1 cellular context compared by ENCODE assay signal in genomic region chr19:49876422-49877019, GRCh38.
TF ChIP-seq lines count a peak whose summit lies in the region.

No MANE protein-coding gene starts in this region.

TF ChIP-seq in HepG2, 621 proteins besides CTCF, POLR2A, EP300 and RAD21 (continued from another document):
- TF ChIP-seq TFDP2 (CRISPR knock-in tag; IDR thresholded peaks at IDR 0.05), result peak; percentile 37; the same call in 1 of the 2 replicates
- TF ChIP-seq TMF1 (CRISPR knock-in tag; IDR thresholded peaks at IDR 0.05; ENCODE audit: low read depth), result peak; percentile 32; the same call in 1 of the 2 replicates
- TF ChIP-seq ZBTB10 (CRISPR knock-in tag; IDR thresholded peaks at IDR 0.05; ENCODE audit: borderline replicate concordance), result peak; percentile 19; the same call in 1 of the 2 replicates
- TF ChIP-seq NCOR1 (IDR thresholded peaks at IDR 0.05; ENCODE audit: borderline replicate concordance, low read length), result no peak
- TF ChIP-seq NFATC3 (CRISPR knock-in tag; IDR thresholded peaks at IDR 0.05), result no peak; the same call in 1 of the 2 replicates
- peak; percentile 50 for TF ChIP-seq YEATS4 (CRISPR knock-in tag; IDR thresholded peaks at IDR 0.05; ENCODE audit: borderline replicate concordance)
- peak; percentile 53; the same call in 1 of the 2 replicates for TF ChIP-seq POLR2AphosphoS5 (IDR thresholded peaks at IDR 0.05; ENCODE audit: low read depth, low read length)
- peak; percentile 43 for TF ChIP-seq ZNF883 (CRISPR knock-in tag; IDR thresholded peaks at IDR 0.05; ENCODE audit: not compliant biosample characterization)
- TF ChIP-seq ZNF101 (CRISPR knock-in tag; IDR thresholded peaks at IDR 0.05; ENCODE audit: borderline replicate concordance, low read depth), result 0 out of 2 replicates have a peak, but pooled peaks have one; percentile 19
- TF ChIP-seq ZNF275 (CRISPR knock-in tag; IDR thresholded peaks at IDR 0.05; ENCODE audit: borderline replicate concordance), result peak; percentile 72; the same call in 1 of the 2 replicates
- no peak for TF ChIP-seq TEF (CRISPR knock-in tag; IDR thresholded peaks at IDR 0.05)
- peak; percentile 38; the same call in 1 of the 2 replicates for TF ChIP-seq PITX1 (CRISPR knock-in tag; IDR thresholded peaks at IDR 0.05)
- no peak; the same call in 1 of the 2 replicates for TF ChIP-seq ZNF343 (CRISPR knock-in tag; IDR thresholded peaks at IDR 0.05)
- no peak for TF ChIP-seq DMTF1 (CRISPR knock-in tag; IDR thresholded peaks at IDR 0.05)
- TF ChIP-seq PPARG (CRISPR knock-in tag; conservative IDR thresholded peaks at IDR 0.05), result 0 out of 2 replicates have a peak, but pooled peaks have one; percentile 12
- 0 out of 2 replicates have a peak, but pooled peaks have one; percentile 16 for TF ChIP-seq HIVEP1 (CRISPR knock-in tag; IDR thresholded peaks at IDR 0.05)
- peak; percentile 100 for TF ChIP-seq ZC3H13 (CRISPR knock-in tag; IDR thresholded peaks at IDR 0.05)
- no peak for TF ChIP-seq ZNF282 (IDR thresholded peaks at IDR 0.05; ENCODE audit: partially characterized antibody)
- TF ChIP-seq TCF7L2 (IDR thresholded peaks at IDR 0.05; ENCODE audit: low read depth, low read length), result no peak
- TF ChIP-seq MED1 (CRISPR knock-in tag; IDR thresholded peaks at IDR 0.05), result peak; percentile 44; the same call in 1 of the 2 replicates
- no peak; the same call in 1 of the 2 replicates for TF ChIP-seq KMT2A (CRISPR knock-in tag; IDR thresholded peaks at IDR 0.05)
- peak; percentile 84; the same call in 1 of the 2 replicates for TF ChIP-seq ZNF674 (CRISPR knock-in tag; IDR thresholded peaks at IDR 0.05; ENCODE audit: low read depth)
- TF ChIP-seq ATF7-NPFF (CRISPR knock-in tag; IDR thresholded peaks at IDR 0.05; ENCODE audit: low read depth), result no peak; the same call in 1 of the 2 replicates
- 0 out of 2 replicates have a peak, but pooled peaks have one; percentile 62 for TF ChIP-seq CHCHD3 (CRISPR knock-in tag; IDR thresholded peaks at IDR 0.05)
- 0 out of 2 replicates have a peak, but pooled peaks have one; percentile 70 for TF ChIP-seq MXD4 (CRISPR knock-in tag; IDR thresholded peaks at IDR 0.05)
- TF ChIP-seq MXD3 (CRISPR knock-in tag; IDR thresholded peaks at IDR 0.05), result peak; percentile 65; the same call in 1 of the 2 replicates
- TF ChIP-seq ZNF264 (CRISPR knock-in tag; IDR thresholded peaks at IDR 0.05), result no peak
- TF ChIP-seq ZNF546 (CRISPR knock-in tag; conservative IDR thresholded peaks at IDR 0.05), result no peak
- no peak for TF ChIP-seq GZF1 (CRISPR knock-in tag; IDR thresholded peaks at IDR 0.05)
- TF ChIP-seq AGO2 (optimal IDR thresholded peaks at IDR 0.05; ENCODE audit: low read depth, low read length), result peak; percentile 97
- TF ChIP-seq RELA (CRISPR knock-in tag; IDR thresholded peaks at IDR 0.05), result no peak
- 0 out of 2 replicates have a peak, but pooled peaks have one; percentile 59 for TF ChIP-seq BATF2 (CRISPR knock-in tag; IDR thresholded peaks at IDR 0.05)
- TF ChIP-seq ARID5B (CRISPR knock-in tag; IDR thresholded peaks at IDR 0.05), result peak; percentile 22; the same call in 1 of the 2 replicates
- TF ChIP-seq ZBTB7B (CRISPR knock-in tag; IDR thresholded peaks at IDR 0.05), result 0 out of 2 replicates have a peak, but pooled peaks have one; percentile 52
- peak; percentile 94 for TF ChIP-seq NFRKB (IDR thresholded peaks at IDR 0.05)
- no peak for TF ChIP-seq HNRNPK (IDR thresholded peaks at IDR 0.05; ENCODE audit: low read depth, low read length, poor library complexity, severe bottlenecking)
- TF ChIP-seq ZXDC (CRISPR knock-in tag; IDR thresholded peaks at IDR 0.05), result 0 out of 2 replicates have a peak, but pooled peaks have one; percentile 12
- 0 out of 2 replicates have a peak, but pooled peaks have one; percentile 23 for TF ChIP-seq RARG (CRISPR knock-in tag; IDR thresholded peaks at IDR 0.05; ENCODE audit: low read depth)
- peak; percentile 74 for TF ChIP-seq BRD4 (CRISPR knock-in tag; IDR thresholded peaks at IDR 0.05)
- TF ChIP-seq REPIN1 (CRISPR knock-in tag; IDR thresholded peaks at IDR 0.05; ENCODE audit: borderline replicate concordance, low read depth), result peak; percentile 74
- TF ChIP-seq ZNF383 (CRISPR knock-in tag; IDR thresholded peaks at IDR 0.05; ENCODE audit: borderline replicate concordance), result no peak
- no peak for TF ChIP-seq NFIB (CRISPR knock-in tag; IDR thresholded peaks at IDR 0.05; ENCODE audit: borderline replicate concordance)
- no peak for TF ChIP-seq JARID2 (CRISPR knock-in tag; IDR thresholded peaks at IDR 0.05; ENCODE audit: insufficient replicate concordance)
- TF ChIP-seq ZNF274 (CRISPR knock-in tag; IDR thresholded peaks at IDR 0.05), result no peak
- 0 out of 2 replicates have a peak, but pooled peaks have one; percentile 15 for TF ChIP-seq ETV6 (CRISPR knock-in tag; conservative IDR thresholded peaks at IDR 0.05)
